In the genomic region with DNA sequence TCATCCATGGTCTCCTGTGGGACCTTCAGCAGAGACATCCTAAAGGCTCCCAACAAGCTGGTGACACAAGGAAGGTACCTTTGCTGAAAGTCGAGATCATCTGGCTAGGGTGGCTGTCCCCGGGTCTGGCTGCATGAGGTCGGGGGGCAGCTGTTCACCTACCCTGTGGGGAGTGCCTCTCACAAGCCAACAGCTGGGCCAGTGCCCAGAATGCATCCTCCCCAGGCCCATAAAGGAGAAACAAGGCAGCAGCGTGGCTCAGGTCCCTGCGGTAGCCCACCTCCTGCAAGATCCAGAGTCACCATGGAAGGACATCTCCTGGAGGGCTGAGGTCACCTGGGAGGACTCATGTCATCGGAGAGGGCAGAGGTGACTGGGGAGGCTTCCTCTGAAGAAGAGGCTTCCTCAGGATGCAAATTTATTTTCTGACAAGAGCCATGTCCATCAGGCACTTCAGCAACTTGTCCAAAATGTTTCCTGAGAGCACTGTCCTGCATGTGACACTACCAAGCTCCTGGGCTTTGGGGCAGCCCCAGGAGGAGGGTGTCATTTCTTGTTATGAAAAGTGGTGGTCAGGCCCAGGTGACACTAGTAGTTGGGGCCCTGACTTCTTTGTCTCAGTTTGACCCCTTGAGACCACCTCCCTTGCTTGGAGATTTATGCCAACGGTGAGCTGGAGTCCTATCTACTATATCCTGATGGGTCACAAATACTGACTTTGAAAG, we compare ENCODE assay signal across 16 cellular contexts.
"Had no signal": no experiment of that assay in that cellular context is flagged by ENCODE, and none has a peak within 500 bp of the region (broad histone marks: within the 10 kb centered on the region; RNA-seq: fewer than 3 reads in every experiment).

No MANE protein-coding gene starts in this region.

- H3K4me3 ChIP-seq: sigmoid colon, stomach, testis, upper lobe of left lung had no signal

- H3K4me1 Mint-ChIP-seq: immature natural killer cell, neural crest cell had no signal

- H3K4me3 Mint-ChIP-seq: neural crest cell had no signal

- H3K4me1 ChIP-seq: sigmoid colon, stomach, testis, upper lobe of left lung had no signal

- FAIRE-seq: astrocyte, bronchial epithelial cell, frontal cortex had no signal

- H3K27ac Mint-ChIP-seq: immature natural killer cell had no signal

- DNase-seq: activated CD4-positive, alpha-beta T cell treated with anti-CD3 and anti-CD28 coated beads, Interleukin-2, amount 50 U/mL, for 48 hours; activated CD4-positive, CD25-positive, alpha-beta regulatory T cell treated with anti-CD3 and anti-CD28 coated beads, Interleukin-2, amount 50 U/mL, for 72 hours; activated CD8-positive, alpha-beta memory T cell treated with anti-CD3 and anti-CD28 coated beads, Interleukin-2, amount 50 U/mL, for 4 hours; dermis blood vessel endothelial cell; head of caudate nucleus; immature natural killer cell; midbrain; sigmoid colon; stimulated activated CD4-positive, alpha-beta T cell treated with anti-CD3 and anti-CD28 coated beads, Interleukin-1b, Interleukin-23, amount 100 ng/mL, for 48 hours; stomach; testis had no signal

- H3K27me3 ChIP-seq: sigmoid colon, stomach, testis, upper lobe of left lung had no signal

- H3K36me3 ChIP-seq: sigmoid colon, stomach, upper lobe of left lung had no signal

- H3K27ac ChIP-seq: sigmoid colon, stomach, testis, upper lobe of left lung had no signal

- H3K9me3 ChIP-seq: testis had no signal
